ENCODE assay signal across 9 cellular contexts in genomic region chr3:39052613-39053012, GRCh38. TPM values are rescaled to one million over a fixed set of nuclear protein-coding genes. Genes with fewer than 3 reads are reported as not detected.
DNase-seq lines count a peak whose midpoint lies in the region; ATAC-seq, FAIRE-seq and TF ChIP-seq lines count a peak whose summit lies in the region.
"Had no signal": no experiment of that assay in that cellular context is flagged by ENCODE, and none has a peak within 500 bp of the region (broad histone marks: within the 10 kb centered on the region; RNA-seq: fewer than 3 reads in every experiment).

No MANE protein-coding gene starts in this region.

- H3K9me3 ChIP-seq in keratinocyte (ENCODE audit: control insufficient read depth, low read depth, low read length) (no peaks in the 10 kb centered on the region), testis (no peaks in the 10 kb centered on the region)

- H3K4me3 Mint-ChIP-seq in activated T-helper 1 cell treated with anti-CD3 and anti-CD28 coated beads, Interleukin-12 subunit alpha, Interleukin-12 subunit beta, Interleukin-2, Interleukin-4 antibody, amounts not matched to agents 30 ng/mL and 10 ng/mL and 1 ng/mL, durations not matched to agents 14 hours and 24 hours and 36 hours: peak overlapping the region; percentile 93

- dilution Hi-C loops in keratinocyte (cut with MboI; ENCODE audit: extremely low pct_ligation_motif_present, low sequenced_read_pairs): no loop called here

- no peaks in the 10 kb centered on the region for H3K9me1 ChIP-seq in keratinocyte (ENCODE audit: control insufficient read depth, extremely low read depth, insufficient read depth, low read length)

- peak overlapping the region; percentile 89 for H3K4me2 ChIP-seq in keratinocyte (ENCODE audit: control insufficient read depth, extremely low read depth, insufficient read depth, low read depth, low read length)

- peak overlapping the region; percentile 88 to 94 (median 88) for H3K4me3 ChIP-seq in keratinocyte (ENCODE audit: control insufficient read depth in 2 of 3, extremely low read depth in 1 of 3, insufficient read depth in 2 of 3, low read depth in 1 of 3, low read length in 3 of 3)
- H3K4me3 ChIP-seq in testis: peak overlapping the region; percentile 91 to 99

- no peak for FAIRE-seq in keratinocyte (lab: Jason Lieb, UNC)
- FAIRE-seq: G401.6 had no signal

- TF ChIP-seq POLR2A in testis (IDR thresholded peaks at IDR 0.05): no peak

- H3K27me3 Mint-ChIP-seq in activated T-helper 1 cell treated with anti-CD3 and anti-CD28 coated beads, Interleukin-12 subunit alpha, Interleukin-12 subunit beta, Interleukin-2, Interleukin-4 antibody, amounts not matched to agents 30 ng/mL and 10 ng/mL and 1 ng/mL, durations not matched to agents 14 hours and 24 hours and 36 hours (ENCODE audit: insufficient read depth): no peaks in the 10 kb centered on the region

- H4K20me1 ChIP-seq in keratinocyte (ENCODE audit: control insufficient read depth, extremely low read depth, insufficient read depth, low read length): no peaks in the 10 kb centered on the region

- 0 to 3% methylated on average over 12 of the region's 12 CpGs for WGBS in testis, 2 donors

- no peaks in the 10 kb centered on the region for H3K36me3 ChIP-seq in keratinocyte (ENCODE audit: control insufficient read depth in 2 of 2, extremely low read depth in 1 of 2, insufficient read depth in 2 of 2, low read length in 2 of 2)
- H3K36me3 ChIP-seq in testis (ENCODE audit: low read depth, missing control alignments): no peaks in the 10 kb centered on the region

- H3K79me2 ChIP-seq in keratinocyte (ENCODE audit: control insufficient read depth, insufficient read depth, low read length): peaks cover 7% of the 10 kb centered on the region

- H3K27me3 ChIP-seq in keratinocyte (ENCODE audit: control insufficient read depth, extremely low read depth, insufficient read depth, low read length) (no peaks in the 10 kb centered on the region), testis (no peaks in the 10 kb centered on the region)

- peak overlapping the region; percentile 100 for H2AFZ ChIP-seq in keratinocyte (ENCODE audit: control insufficient read depth, low read length)

- TF ChIP-seq CTCF in keratinocyte (optimal IDR thresholded peaks at IDR 0.05 in 1 of 3, IDR thresholded peaks at IDR 0.05 in 1 of 3, conservative IDR thresholded peaks at IDR 0.05 in 1 of 3; ENCODE audit: extremely low read depth in 1 of 3, insufficient read depth in 2 of 3, low read length in 3 of 3) (no peak), testis (IDR thresholded peaks at IDR 0.05) (no peak)

- H3K9ac ChIP-seq in keratinocyte (ENCODE audit: control insufficient read depth, extremely low read depth, insufficient read depth, low read length): peak overlapping the region; percentile 89

- no peaks in the 10 kb centered on the region for H3K9me3 Mint-ChIP-seq in activated T-helper 1 cell treated with anti-CD3 and anti-CD28 coated beads, Interleukin-12 subunit alpha, Interleukin-12 subunit beta, Interleukin-2, Interleukin-4 antibody, amounts not matched to agents 30 ng/mL and 10 ng/mL and 1 ng/mL, durations not matched to agents 14 hours and 24 hours and 36 hours

- H3K4me1 Mint-ChIP-seq in activated T-helper 1 cell treated with anti-CD3 and anti-CD28 coated beads, Interleukin-12 subunit alpha, Interleukin-12 subunit beta, Interleukin-2, Interleukin-4 antibody, amounts not matched to agents 30 ng/mL and 10 ng/mL and 1 ng/mL, durations not matched to agents 14 hours and 24 hours and 36 hours (ENCODE audit: low read depth): peaks cover 32% of the 10 kb centered on the region

- H3K4me1 ChIP-seq in keratinocyte (ENCODE audit: control insufficient read depth, extremely low read depth, insufficient read depth, low read length): peaks cover 9% of the 10 kb centered on the region
- peaks cover 12% of the 10 kb centered on the region for H3K4me1 ChIP-seq in testis

- peak overlapping the region; percentile 85 for H3K27ac ChIP-seq in keratinocyte (ENCODE audit: control insufficient read depth, insufficient read depth, low read length)
- peak overlapping the region; percentile 91 to 98 for H3K27ac ChIP-seq in testis

- intact Hi-C loops in activated T-helper 1 cell treated with anti-CD3 and anti-CD28 coated beads, Interleukin-12 subunit alpha, Interleukin-12 subunit beta, Interleukin-2, Interleukin-4 antibody, amounts not matched to agents 30 ng/mL and 10 ng/mL and 1 ng/mL, durations not matched to agents 14 hours and 24 hours and 36 hours (cut with micrococcal nuclease): loop anchor here (1.0 to 5.0 kb wide), 5 partner anchors 56 to 915 kb away; partner anchors contain the start of genes ACAA1, MYD88 and RPSA
- intact Hi-C loops in testis (cut with DNase I; ENCODE audit: low total_unique reads): no loop called here

- H3K36me3 Mint-ChIP-seq in activated T-helper 1 cell treated with anti-CD3 and anti-CD28 coated beads, Interleukin-12 subunit alpha, Interleukin-12 subunit beta, Interleukin-2, Interleukin-4 antibody, amounts not matched to agents 30 ng/mL and 10 ng/mL and 1 ng/mL, durations not matched to agents 14 hours and 24 hours and 36 hours (ENCODE audit: low read depth): no peaks in the 10 kb centered on the region

- peak; percentile 17 for DNase-seq in activated CD4-positive, alpha-beta T cell treated with anti-CD3 and anti-CD28 coated beads for 48 hours
- no peak for DNase-seq in activated CD4-positive, alpha-beta T cell treated with anti-CD3 and anti-CD28 coated beads for 1 hour
- DNase-seq in activated T-helper 1 cell treated with anti-CD3 and anti-CD28 coated beads, Interleukin-12 subunit alpha, Interleukin-12 subunit beta, Interleukin-2, Interleukin-4 antibody, amounts not matched to agents 30 ng/mL and 10 ng/mL and 1 ng/mL, durations not matched to agents 14 hours and 24 hours and 36 hours (ENCODE audit: low spot score): no peak
- DNase-seq in keratinocyte (ENCODE audit: low read depth, low spot score) (no peak), testis (no peak), LoVo (ENCODE audit: low spot score) (no peak), left lobe of liver (ENCODE audit: low spot score) (no peak)
- no peak for DNase-seq in effector CD8-positive, alpha-beta T cell (lab: John Stamatoyannopoulos, UW)

- no peak for ATAC-seq in left lobe of liver

- peak overlapping the region; percentile 95 for H3K27ac Mint-ChIP-seq in activated T-helper 1 cell treated with anti-CD3 and anti-CD28 coated beads, Interleukin-12 subunit alpha, Interleukin-12 subunit beta, Interleukin-2, Interleukin-4 antibody, amounts not matched to agents 30 ng/mL and 10 ng/mL and 1 ng/mL, durations not matched to agents 14 hours and 24 hours and 36 hours

RNA-seq across cellular contexts. Expression of gene WDR48, which starts 0.8 kb away (rescaled TPM):
- total RNA-seq in activated T-helper 1 cell treated with anti-CD3 and anti-CD28 coated beads, Interleukin-12 subunit alpha, Interleukin-12 subunit beta, Interleukin-2, Interleukin-4 antibody, amounts not matched to agents 30 ng/mL and 10 ng/mL and 1 ng/mL, durations not matched to agents 14 hours and 24 hours and 36 hours: 40.6 and 41.5 TPM in 2 replicates
- polyA plus RNA-seq in keratinocyte (14.9 to 29.7 TPM (median 20.2 TPM) in 3 replicates), testis (ENCODE audit: insufficient read depth, low read depth, low replicate concordance) (130 TPM)
- polyA plus RNA-seq in keratinocyte (2011; ENCODE audit: low read depth): 16.5 TPM
- polyA plus RNA-seq in keratinocyte (2011; cell fraction: cytosol; rRNA removed): 10.1 and 26.2 TPM in 2 replicates
- 19.3 and 27.8 TPM in 2 replicates for polyA plus RNA-seq in keratinocyte (2011; cell fraction: nucleus; rRNA removed)
- polyA plus RNA-seq in keratinocyte (2012; ENCODE audit: low replicate concordance): 14.3 and 15.1 TPM in 2 replicates
- 4.5 to 36.3 TPM (median 22.3 TPM) in 3 replicates for polyA minus RNA-seq in keratinocyte
- polyA minus RNA-seq in keratinocyte (2011; cell fraction: cytosol; rRNA and poly(A)+ RNA removed): 30.7 TPM
- polyA minus RNA-seq in keratinocyte (2011; cell fraction: nucleus; rRNA and poly(A)+ RNA removed): 10.6 and 21.7 TPM in 2 replicates
- total RNA-seq in testis (10 to 100 TPM; 67.8 to 74.1 TPM), left lobe of liver (12.1 TPM)

RNA-seq across cellular contexts. Expression of gene SCN11A, which starts 0.9 kb away (rescaled TPM):
- 0.05 TPM in 1 of 2 replicates, not detected in the other for total RNA-seq in activated T-helper 1 cell treated with anti-CD3 and anti-CD28 coated beads, Interleukin-12 subunit alpha, Interleukin-12 subunit beta, Interleukin-2, Interleukin-4 antibody, amounts not matched to agents 30 ng/mL and 10 ng/mL and 1 ng/mL, durations not matched to agents 14 hours and 24 hours and 36 hours
- polyA plus RNA-seq in keratinocyte: 0.01 to 0.04 TPM in 2 of 3 replicates, not detected in the other
- not detected for polyA plus RNA-seq in keratinocyte (2011; ENCODE audit: low read depth)
- 0.01 TPM in 1 of 2 replicates, not detected in the other for polyA plus RNA-seq in keratinocyte (2011; cell fraction: cytosol; rRNA removed)
- polyA plus RNA-seq in keratinocyte (2011; cell fraction: nucleus; rRNA removed): 0.04 and 0.06 TPM in 2 replicates
- not detected in 2 replicates for polyA plus RNA-seq in keratinocyte (2012; ENCODE audit: low replicate concordance)
- polyA minus RNA-seq in keratinocyte: 0.07 TPM in 1 of 3 replicates, not detected in the others
- polyA minus RNA-seq in keratinocyte (2011; cell fraction: cytosol; rRNA and poly(A)+ RNA removed): not detected
- not detected in 2 replicates for polyA minus RNA-seq in keratinocyte (2011; cell fraction: nucleus; rRNA and poly(A)+ RNA removed)
- total RNA-seq in testis: 1 to 10 TPM; 3.0 to 3.5 TPM
- 1.8 TPM for polyA plus RNA-seq in testis (ENCODE audit: insufficient read depth, low read depth, low replicate concordance)
- 0.15 TPM for total RNA-seq in left lobe of liver

RNA-seq across cellular contexts. Expression of gene GORASP1, which starts 54.8 kb away (rescaled TPM):
- 26.6 and 35.6 TPM in 2 replicates for total RNA-seq in activated T-helper 1 cell treated with anti-CD3 and anti-CD28 coated beads, Interleukin-12 subunit alpha, Interleukin-12 subunit beta, Interleukin-2, Interleukin-4 antibody, amounts not matched to agents 30 ng/mL and 10 ng/mL and 1 ng/mL, durations not matched to agents 14 hours and 24 hours and 36 hours
- polyA plus RNA-seq in keratinocyte: 38.4 to 58.8 TPM (median 43.7 TPM) in 3 replicates
- 9.6 TPM for polyA plus RNA-seq in keratinocyte (2011; ENCODE audit: low read depth)
- polyA plus RNA-seq in keratinocyte (2011; cell fraction: cytosol; rRNA removed): 30.3 and 31.4 TPM in 2 replicates
- polyA plus RNA-seq in keratinocyte (2011; cell fraction: nucleus; rRNA removed): 81.5 and 88.8 TPM in 2 replicates
- polyA plus RNA-seq in keratinocyte (2012; ENCODE audit: low replicate concordance): 31.1 and 34.2 TPM in 2 replicates
- polyA minus RNA-seq in keratinocyte: 39.1 to 63.4 TPM (median 52.9 TPM) in 3 replicates
- polyA minus RNA-seq in keratinocyte (2011; cell fraction: cytosol; rRNA and poly(A)+ RNA removed): 34.1 TPM
- polyA minus RNA-seq in keratinocyte (2011; cell fraction: nucleus; rRNA and poly(A)+ RNA removed): 27.2 and 30.3 TPM in 2 replicates
- 10 to 100 TPM; 75.3 to 92.1 TPM for total RNA-seq in testis
- 69.5 TPM for polyA plus RNA-seq in testis (ENCODE audit: insufficient read depth, low read depth, low replicate concordance)
- total RNA-seq in left lobe of liver: 39.4 TPM

RNA-seq across cellular contexts. Expression of gene TTC21A, which starts 54.9 kb away (rescaled TPM):
- 0.83 and 1.0 TPM in 2 replicates for total RNA-seq in activated T-helper 1 cell treated with anti-CD3 and anti-CD28 coated beads, Interleukin-12 subunit alpha, Interleukin-12 subunit beta, Interleukin-2, Interleukin-4 antibody, amounts not matched to agents 30 ng/mL and 10 ng/mL and 1 ng/mL, durations not matched to agents 14 hours and 24 hours and 36 hours
- 1.1 to 2.4 TPM (median 1.3 TPM) in 3 replicates for polyA plus RNA-seq in keratinocyte
- 2.2 TPM for polyA plus RNA-seq in keratinocyte (2011; ENCODE audit: low read depth)
- 0.30 and 0.50 TPM in 2 replicates for polyA plus RNA-seq in keratinocyte (2011; cell fraction: cytosol; rRNA removed)
- polyA plus RNA-seq in keratinocyte (2011; cell fraction: nucleus; rRNA removed): 6.2 and 6.4 TPM in 2 replicates
- polyA plus RNA-seq in keratinocyte (2012; ENCODE audit: low replicate concordance): 0.61 and 2.7 TPM in 2 replicates
- 1.2 to 3.3 TPM (median 2.0 TPM) in 3 replicates for polyA minus RNA-seq in keratinocyte
- polyA minus RNA-seq in keratinocyte (2011; cell fraction: cytosol; rRNA and poly(A)+ RNA removed): not detected
- polyA minus RNA-seq in keratinocyte (2011; cell fraction: nucleus; rRNA and poly(A)+ RNA removed): 2.6 and 3.9 TPM in 2 replicates
- 100 to 1,000 TPM in 1 of 2 donors, 10 to 100 TPM in 1; 74.3 to 101 TPM for total RNA-seq in testis
- 266 TPM for polyA plus RNA-seq in testis (ENCODE audit: insufficient read depth, low read depth, low replicate concordance)
- 2.3 TPM for total RNA-seq in left lobe of liver
